Comparison of ENCODE assay signal across 8 cellular contexts in the genomic region with DNA sequence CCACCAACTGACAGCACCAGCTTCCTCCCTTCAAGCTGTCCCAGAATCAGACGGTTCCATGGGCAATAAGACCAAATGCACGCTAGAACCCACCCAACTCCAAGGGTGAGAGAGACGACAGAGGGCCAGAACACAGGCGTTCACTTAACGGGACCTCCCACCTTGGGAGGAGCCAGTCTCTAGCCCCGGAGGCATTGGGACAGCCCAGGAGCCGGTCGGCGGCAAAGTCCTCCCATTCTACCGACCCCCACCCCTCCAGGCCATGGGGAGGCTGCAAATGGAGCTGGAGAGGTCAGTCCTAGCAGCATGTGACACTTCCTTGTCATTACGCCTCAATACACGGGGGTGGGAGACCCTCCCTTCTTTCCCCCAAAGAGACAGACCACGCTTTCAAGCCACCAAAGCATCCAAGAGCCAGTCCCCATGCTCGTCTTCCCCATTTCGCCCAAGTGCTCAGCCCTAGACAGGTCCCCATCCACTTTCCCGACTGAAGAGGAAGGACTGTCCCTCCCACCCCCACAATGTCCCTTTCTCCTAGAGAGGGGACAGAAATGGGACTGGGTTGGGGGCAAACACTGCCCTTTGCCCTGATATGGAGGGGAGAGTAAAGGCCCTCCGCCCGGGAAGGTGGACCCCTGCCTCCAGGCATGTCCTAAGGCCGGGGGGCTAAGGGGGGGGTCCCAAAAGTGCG. TPM values are rescaled to one million over a fixed set of nuclear protein-coding genes. Genes with fewer than 3 reads are reported as not detected.
DNase-seq lines count a peak whose midpoint lies in the region; ATAC-seq, FAIRE-seq and TF ChIP-seq lines count a peak whose summit lies in the region.

No MANE protein-coding gene starts in this region.

- peak overlapping the region; percentile 82 for H3K4me3 Mint-ChIP-seq in activated B cell treated with CpG ODN at 0.5 μM for 24 hours
- H3K4me3 Mint-ChIP-seq in natural killer cell = peak overlapping the region; percentile 87

- H3K27me3 Mint-ChIP-seq in activated B cell treated with CpG ODN at 0.5 μM for 24 hours (no peaks in the 10 kb centered on the region), natural killer cell (ENCODE audit: low read depth in 2 of 2) (peaks cover 0 to 2% of the 10 kb centered on the region in 2 donors)

- intact Hi-C loops in activated B cell treated with CpG ODN at 0.5 μM for 24 hours (cut with micrococcal nuclease) = loop anchor here (1.0 to 10.0 kb wide), 4 partner anchors 151 to 699 kb away; a partner anchor contains a TSS
- intact Hi-C loops in natural killer cell (cut with micrococcal nuclease) = loop anchor here (2.0 kb wide), 1 partner anchor 63 kb away; a partner anchor contains a TSS
- intact Hi-C loops in uterus (cut with DNase I; ENCODE audit: low total_unique reads) = no loop called here

- H3K9me3 ChIP-seq in uterus = no peaks in the 10 kb centered on the region

- POLR2A ChIA-PET in activated B cell treated with CpG ODN at 0.5 μM for 24 hours (lab: Charles Lee) = interaction anchor here (0.7 to 2.8 kb wide), 6 partner anchors 30 to 440 kb away, joined by 3 to 16 read pairs (median 9); a partner anchor contains a TSS

- TF ChIP-seq POLR2A in erythroblast (IDR thresholded peaks at IDR 0.05; ENCODE audit: low read length) = no peak
- TF ChIP-seq POLR2A in uterus (IDR thresholded peaks at IDR 0.05) = no peak

- H3K27ac ChIP-seq in uterus = peak overlapping the region; percentile 78 to 87

- no peaks in the 10 kb centered on the region for H3K36me3 ChIP-seq in uterus

- H3K27ac Mint-ChIP-seq in activated B cell treated with CpG ODN at 0.5 μM for 24 hours = peak overlapping the region; percentile 5
- H3K27ac Mint-ChIP-seq in natural killer cell = peak overlapping the region; percentile 72 to 81

- H3K4me1 Mint-ChIP-seq in activated B cell treated with CpG ODN at 0.5 μM for 24 hours (peaks cover 30% of the 10 kb centered on the region), natural killer cell (peaks cover 30 to 50% of the 10 kb centered on the region in 2 donors)

- H3K9me3 Mint-ChIP-seq in activated B cell treated with CpG ODN at 0.5 μM for 24 hours = no peaks in the 10 kb centered on the region
- no peaks in the 10 kb centered on the region for H3K9me3 Mint-ChIP-seq in natural killer cell

- CTCF ChIA-PET in activated B cell treated with CpG ODN at 0.5 μM for 24 hours (lab: Charles Lee) = no interaction called here

- H3K4me3 ChIP-seq in uterus = peak overlapping the region; percentile 85 to 89

- H3K36me3 Mint-ChIP-seq in activated B cell treated with CpG ODN at 0.5 μM for 24 hours (ENCODE audit: low read depth) = peaks cover 46% of the 10 kb centered on the region
- H3K36me3 Mint-ChIP-seq in natural killer cell = no peaks in the 10 kb centered on the region

- FAIRE-seq in D721Med (lab: Jason Lieb, UNC) = no peak

- ATAC-seq in activated B cell treated with CpG ODN at 0.5 μM for 24 hours (ENCODE audit: low read depth) (no peak), natural killer cell (no peak)

- TF ChIP-seq CTCF in activated B cell treated with CpG ODN at 0.5 μM for 24 hours (IDR thresholded peaks at IDR 0.05) = no peak
- no peak for TF ChIP-seq CTCF in natural killer cell (IDR thresholded peaks at IDR 0.05)
- no peak for TF ChIP-seq CTCF in uterus (IDR thresholded peaks at IDR 0.05)
- no peak for TF ChIP-seq CTCF in D721Med (IDR thresholded peaks at IDR 0.05; ENCODE audit: insufficient read depth, missing control alignments)

- peak; percentile 66 for DNase-seq in CD1c-positive myeloid dendritic cell (ENCODE audit: extremely low spot score)
- DNase-seq in HPDE6-E6E7 (ENCODE audit: extremely low spot score) = peak; percentile 55
- DNase-seq in activated B cell treated with CpG ODN at 0.5 μM for 24 hours = no peak
- peak; percentile 72 to 77 for DNase-seq in erythroblast (lab: John Stamatoyannopoulos, UW)
- DNase-seq in natural killer cell = peak; percentile 26
- peak; percentile 21 to 34 for DNase-seq in uterus
- DNase-seq in D721Med (ENCODE audit: insufficient read length, low spot score) = no peak
- no peak for DNase-seq in DMS153 (lab: John Stamatoyannopoulos, UW)

- H3K27me3 ChIP-seq in uterus = no peaks in the 10 kb centered on the region

- peaks cover 0 to 8% of the 10 kb centered on the region in 2 donors for H3K4me1 ChIP-seq in uterus

RNA-seq across cellular contexts. Expression of a gene that starts 1.0 kb away (rescaled TPM):
- total RNA-seq in activated B cell treated with CpG ODN at 0.5 μM for 24 hours (251 and 281 TPM in 2 replicates), natural killer cell (100 to 1,000 TPM; 160 to 192 (median 165) TPM), uterus (100 to 1,000 TPM in 2 of 4 donors, 10 to 100 TPM in 2; 23.5 to 259 (median 66.5) TPM)

RNA-seq across cellular contexts. Expression of a gene that starts 9.9 kb away (rescaled TPM):
- total RNA-seq in activated B cell treated with CpG ODN at 0.5 μM for 24 hours (0.40 and 0.69 TPM in 2 replicates), natural killer cell (not detected), uterus (under 1 TPM in 1 of 4 donors, not detected in 3; 0.52 TPM)

RNA-seq across cellular contexts. Expression of a gene that starts 30.7 kb away (rescaled TPM):
- 67.6 and 68.1 TPM in 2 replicates for total RNA-seq in activated B cell treated with CpG ODN at 0.5 μM for 24 hours
- total RNA-seq in natural killer cell = 10 to 100 TPM; 56.6 to 63.9 (median 63.9) TPM
- total RNA-seq in uterus = 10 to 100 TPM; 38.2 to 82.2 (median 61.8) TPM

RNA-seq across cellular contexts. Expression of a gene that starts 35.9 kb away (rescaled TPM):
- 50.1 and 50.4 TPM in 2 replicates for total RNA-seq in activated B cell treated with CpG ODN at 0.5 μM for 24 hours
- 10 to 100 TPM in 1 of 3 donors, 1 to 10 TPM in 2; 7.8 to 10.5 (median 8.7) TPM for total RNA-seq in natural killer cell
- 10 to 100 TPM; 13.8 to 69.1 (median 36.5) TPM for total RNA-seq in uterus

RNA-seq across cellular contexts. Expression of a gene that starts 40.4 kb away (rescaled TPM):
- total RNA-seq in activated B cell treated with CpG ODN at 0.5 μM for 24 hours (8.4 and 8.6 TPM in 2 replicates), natural killer cell (1 to 10 TPM in 1 of 3 donors, under 1 TPM in 1, not detected in 1; 0.59 to 1.1 TPM), uterus (10 to 100 TPM in 1 of 4 donors, not detected in 3; 10.2 TPM)

Comparison
In these comparisons a context has a peak if more than half of its experiments do, and no peak if none do; other contexts are left out.
1. DNase-seq: peak in CD1c-positive myeloid dendritic cell (single experiment), HPDE6-E6E7 (single experiment), erythroblast (2 of 2), natural killer cell (single experiment) and uterus (2 of 2); none in activated B cell treated with CpG ODN at 0.5 μM for 24 hours (single experiment), D721Med (single experiment) and DMS153 (single experiment).